11 cellular contexts compared by ENCODE assay signal in the genomic region with DNA sequence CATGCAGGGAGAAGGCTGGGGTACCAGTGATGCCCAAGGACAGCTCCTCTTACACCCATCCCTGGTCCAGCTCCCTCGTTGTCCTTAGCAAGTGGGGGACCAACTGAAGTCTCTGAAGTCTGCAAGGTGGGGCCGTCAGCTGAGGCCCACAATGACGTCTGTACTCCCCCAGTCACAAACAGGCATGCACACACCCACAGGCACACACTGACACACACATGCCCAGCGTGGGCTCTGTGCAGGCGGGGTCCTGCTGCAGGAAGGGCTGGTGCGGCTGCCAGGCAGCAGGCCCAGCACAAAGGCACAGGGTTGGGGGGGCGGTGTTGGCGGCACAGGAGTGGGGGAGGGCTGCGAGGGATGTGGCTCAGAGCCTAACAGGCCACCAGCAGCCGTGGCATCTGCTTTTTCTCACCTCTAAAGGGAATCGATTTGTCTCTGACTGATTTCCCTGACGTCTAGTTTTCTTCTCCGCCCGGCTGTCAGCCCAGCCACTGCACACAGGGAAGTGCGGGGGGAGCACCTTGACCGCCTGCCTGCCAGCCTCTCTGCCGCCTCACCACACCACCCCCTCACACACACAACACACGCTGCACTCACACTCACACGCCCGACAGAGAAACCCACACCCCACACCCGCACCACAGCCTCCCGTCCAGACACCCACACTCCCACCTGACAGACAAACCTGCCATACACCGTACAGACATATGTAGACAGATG. TPM values are rescaled to one million over a fixed set of nuclear protein-coding genes. Genes with fewer than 3 reads are reported as not detected.
DNase-seq lines count a peak whose midpoint lies in the region; ATAC-seq and TF ChIP-seq lines count a peak whose summit lies in the region.
"Had no signal": no experiment of that assay in that cellular context is flagged by ENCODE, and none has a peak within 500 bp of the region (broad histone marks: within the 10 kb centered on the region; RNA-seq: fewer than 3 reads in every experiment).

No MANE protein-coding gene starts in this region.

- no peak overlapping the region for H3K27ac ChIP-seq in colonic mucosa
- H3K27ac ChIP-seq: thoracic aorta had no signal

- no peaks in the 10 kb centered on the region for H3K27me3 ChIP-seq in colonic mucosa

- no peak overlapping the region for H3K27ac Mint-ChIP-seq in activated CD4-positive, alpha-beta T cell treated with anti-CD3 and anti-CD28 coated beads, Interleukin-2, amount 10 ng/mL, durations not matched to agents 24 days and 14 days
- no peak overlapping the region for H3K27ac Mint-ChIP-seq in activated naive CD4-positive, alpha-beta T cell treated with anti-CD3 and anti-CD28 coated beads, Interleukin-2, amount 10 ng/mL, durations not matched to agents 7 days and 5 days
- no peak overlapping the region for H3K27ac Mint-ChIP-seq in stimulated activated naive CD8-positive, alpha-beta T cell treated with anti-CD3 and anti-CD28 coated beads, Interleukin-15, amount 100 ng/mL, for 72 hours

- peaks cover 3% of the 10 kb centered on the region for H3K27me3 Mint-ChIP-seq in activated CD4-positive, alpha-beta T cell treated with anti-CD3 and anti-CD28 coated beads, Interleukin-2, amount 10 ng/mL, durations not matched to agents 24 days and 14 days
- H3K27me3 Mint-ChIP-seq in activated naive CD4-positive, alpha-beta T cell treated with anti-CD3 and anti-CD28 coated beads, Interleukin-2, amount 10 ng/mL, durations not matched to agents 7 days and 5 days = peaks cover 19% of the 10 kb centered on the region
- no peaks in the 10 kb centered on the region for H3K27me3 Mint-ChIP-seq in stimulated activated naive CD8-positive, alpha-beta T cell treated with anti-CD3 and anti-CD28 coated beads, Interleukin-15, amount 100 ng/mL, for 72 hours

- intact Hi-C loops in activated CD4-positive, alpha-beta T cell treated with anti-CD3 and anti-CD28 coated beads, Interleukin-2, amount 10 ng/mL, durations not matched to agents 24 days and 14 days (cut with micrococcal nuclease) = no loop called here
- intact Hi-C loops in colonic mucosa (cut with DNase I) = no loop called here

- H3K36me3 Mint-ChIP-seq in activated CD4-positive, alpha-beta T cell treated with anti-CD3 and anti-CD28 coated beads, Interleukin-2, amount 10 ng/mL, durations not matched to agents 24 days and 14 days (ENCODE audit: low read depth) = no peaks in the 10 kb centered on the region
- no peaks in the 10 kb centered on the region for H3K36me3 Mint-ChIP-seq in activated naive CD4-positive, alpha-beta T cell treated with anti-CD3 and anti-CD28 coated beads, Interleukin-2, amount 10 ng/mL, durations not matched to agents 7 days and 5 days

- H3K4me3 ChIP-seq in colonic mucosa = no peak overlapping the region
- H3K4me3 ChIP-seq: thoracic aorta had no signal

- H3K4me1 ChIP-seq in colonic mucosa = no peaks in the 10 kb centered on the region

- TF ChIP-seq CTCF in colonic mucosa (IDR thresholded peaks at IDR 0.05) = no peak

- ATAC-seq in stimulated activated naive CD8-positive, alpha-beta T cell treated with anti-CD3 and anti-CD28 coated beads, Interleukin-15, amount 100 ng/mL, for 72 hours = peak; percentile 67
- no peak for ATAC-seq in GM21390 (IDR thresholded peaks at IDR 0.05; ENCODE audit: unreplicated experiment)
- ATAC-seq in HG03139 (IDR thresholded peaks at IDR 0.05; ENCODE audit: unreplicated experiment) = no peak

- no peaks in the 10 kb centered on the region for H3K9me3 ChIP-seq in colonic mucosa
- H3K9me3 ChIP-seq: thoracic aorta had no signal

- CTCF ChIA-PET in activated naive CD4-positive, alpha-beta T cell treated with anti-CD3 and anti-CD28 coated beads, Interleukin-2, amount 10 ng/mL, durations not matched to agents 7 days and 5 days (lab: Charles Lee) = interaction anchor here (1.0 kb wide), 1 partner anchor 10 kb away, joined by 4 read pairs; no protein-coding TSS in a partner anchor

- H3K4me3 Mint-ChIP-seq in activated CD4-positive, alpha-beta T cell treated with anti-CD3 and anti-CD28 coated beads, Interleukin-2, amount 10 ng/mL, durations not matched to agents 24 days and 14 days = no peak overlapping the region
- no peak overlapping the region for H3K4me3 Mint-ChIP-seq in activated naive CD4-positive, alpha-beta T cell treated with anti-CD3 and anti-CD28 coated beads, Interleukin-2, amount 10 ng/mL, durations not matched to agents 7 days and 5 days
- peak overlapping the region; percentile 0 to 1 for H3K4me3 Mint-ChIP-seq in stimulated activated naive CD8-positive, alpha-beta T cell treated with anti-CD3 and anti-CD28 coated beads, Interleukin-15, amount 100 ng/mL, for 72 hours
- H3K4me3 Mint-ChIP-seq: neural crest cell had no signal

- H3K9me3 Mint-ChIP-seq in activated CD4-positive, alpha-beta T cell treated with anti-CD3 and anti-CD28 coated beads, Interleukin-2, amount 10 ng/mL, durations not matched to agents 24 days and 14 days = no peaks in the 10 kb centered on the region
- no peaks in the 10 kb centered on the region for H3K9me3 Mint-ChIP-seq in activated naive CD4-positive, alpha-beta T cell treated with anti-CD3 and anti-CD28 coated beads, Interleukin-2, amount 10 ng/mL, durations not matched to agents 7 days and 5 days
- no peaks in the 10 kb centered on the region for H3K9me3 Mint-ChIP-seq in stimulated activated naive CD8-positive, alpha-beta T cell treated with anti-CD3 and anti-CD28 coated beads, Interleukin-15, amount 100 ng/mL, for 72 hours
- H3K9me3 Mint-ChIP-seq: neural crest cell had no signal

- H3K9ac ChIP-seq in colonic mucosa (ENCODE audit: low read depth in 2 of 2, low read length in 2 of 2) = no peak overlapping the region

- DNase-seq in activated CD4-positive, alpha-beta T cell treated with anti-CD3 and anti-CD28 coated beads for 48 hours = peak; percentile 32
- no peak for DNase-seq in activated CD4-positive, alpha-beta T cell treated with anti-CD3 and anti-CD28 coated beads, Interleukin-2, amount 10 ng/mL, durations not matched to agents 24 days and 14 days
- DNase-seq in activated naive CD4-positive, alpha-beta T cell treated with anti-CD3 and anti-CD28 coated beads, Interleukin-2, amount 10 ng/mL, durations not matched to agents 7 days and 5 days = peak; percentile 43
- DNase-seq in mesenteric fat pad (ENCODE audit: low spot score) = peak; percentile 84
- DNase-seq in stimulated activated naive CD8-positive, alpha-beta T cell treated with anti-CD3 and anti-CD28 coated beads, Interleukin-15, amount 100 ng/mL, for 72 hours = peak; percentile 39 to 52
- DNase-seq in colonic mucosa = no peak
- DNase-seq: NCI-H510A had no signal

- H3K36me3 ChIP-seq in colonic mucosa = no peaks in the 10 kb centered on the region
- H3K36me3 ChIP-seq: thoracic aorta had no signal

- H3K4me1 Mint-ChIP-seq in activated CD4-positive, alpha-beta T cell treated with anti-CD3 and anti-CD28 coated beads, Interleukin-2, amount 10 ng/mL, durations not matched to agents 24 days and 14 days = peaks cover 19% of the 10 kb centered on the region
- H3K4me1 Mint-ChIP-seq in activated naive CD4-positive, alpha-beta T cell treated with anti-CD3 and anti-CD28 coated beads, Interleukin-2, amount 10 ng/mL, durations not matched to agents 7 days and 5 days = peaks cover 13% of the 10 kb centered on the region
- peaks cover 56% of the 10 kb centered on the region for H3K4me1 Mint-ChIP-seq in stimulated activated naive CD8-positive, alpha-beta T cell treated with anti-CD3 and anti-CD28 coated beads, Interleukin-15, amount 100 ng/mL, for 72 hours

RNA-seq across cellular contexts. Expression of gene ZMIZ1, which starts 43.5 kb away (rescaled TPM):
- 66.3 and 71.7 TPM in 2 replicates for total RNA-seq in activated CD4-positive, alpha-beta T cell treated with anti-CD3 and anti-CD28 coated beads, Interleukin-2, amount 10 ng/mL, durations not matched to agents 24 days and 14 days
- total RNA-seq in mesenteric fat pad = 81.1 TPM
- total RNA-seq in colonic mucosa = 10 to 100 TPM; 51.0 to 54.0 TPM

Comparison
In these comparisons a context has a peak if more than half of its experiments do, and no peak if none do; other contexts are left out.
1. DNase-seq: peak in activated CD4-positive, alpha-beta T cell treated with anti-CD3 and anti-CD28 coated beads for 48 hours (single experiment), activated naive CD4-positive, alpha-beta T cell treated with anti-CD3 and anti-CD28 coated beads, Interleukin-2, amount 10 ng/mL, durations not matched to agents 7 days and 5 days (single experiment), mesenteric fat pad (single experiment) and stimulated activated naive CD8-positive, alpha-beta T cell treated with anti-CD3 and anti-CD28 coated beads, Interleukin-15, amount 100 ng/mL, for 72 hours (2 of 2); none in activated CD4-positive, alpha-beta T cell treated with anti-CD3 and anti-CD28 coated beads, Interleukin-2, amount 10 ng/mL, durations not matched to agents 24 days and 14 days (single experiment) and colonic mucosa (single experiment).
2. H3K4me3 Mint-ChIP-seq: peak in stimulated activated naive CD8-positive, alpha-beta T cell treated with anti-CD3 and anti-CD28 coated beads, Interleukin-15, amount 100 ng/mL, for 72 hours (2 of 2); none in activated CD4-positive, alpha-beta T cell treated with anti-CD3 and anti-CD28 coated beads, Interleukin-2, amount 10 ng/mL, durations not matched to agents 24 days and 14 days (single experiment) and activated naive CD4-positive, alpha-beta T cell treated with anti-CD3 and anti-CD28 coated beads, Interleukin-2, amount 10 ng/mL, durations not matched to agents 7 days and 5 days (single experiment).